ENCODE assay signal across 2 cellular contexts in genomic region chr20:32474009-32474716, GRCh38.
TF ChIP-seq lines count a peak whose summit lies in the region.

No MANE protein-coding gene starts in this region.

TF ChIP-seq in A549, 52 proteins besides CTCF, POLR2A, EP300 and RAD21 (continued from another document):
- TF ChIP-seq EHMT2 (IDR thresholded peaks at IDR 0.05; ENCODE audit: low read depth), result no peak
- TF ChIP-seq, protein P1, sequence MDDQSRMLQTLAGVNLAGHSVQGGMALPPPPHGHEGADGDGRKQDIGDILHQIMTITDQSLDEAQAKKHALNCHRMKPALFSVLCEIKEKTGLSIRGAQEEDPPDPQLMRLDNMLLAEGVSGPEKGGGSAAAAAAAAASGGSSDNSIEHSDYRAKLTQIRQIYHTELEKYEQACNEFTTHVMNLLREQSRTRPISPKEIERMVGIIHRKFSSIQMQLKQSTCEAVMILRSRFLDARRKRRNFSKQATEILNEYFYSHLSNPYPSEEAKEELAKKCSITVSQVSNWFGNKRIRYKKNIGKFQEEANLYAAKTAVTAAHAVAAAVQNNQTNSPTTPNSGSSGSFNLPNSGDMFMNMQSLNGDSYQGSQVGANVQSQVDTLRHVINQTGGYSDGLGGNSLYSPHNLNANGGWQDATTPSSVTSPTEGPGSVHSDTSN (IDR thresholded peaks at IDR 0.05), result no peak
- no peak for TF ChIP-seq NFE2L2 (conservative IDR thresholded peaks at IDR 0.05; ENCODE audit: low read length)
TF ChIP-seq in A549: peak in this region for 0.

TF ChIP-seq in WTC11, 78 proteins besides CTCF, POLR2A, EP300 and RAD21 (continued from another document):
- no peak for TF ChIP-seq USF2 (CRISPR knock-in tag; IDR thresholded peaks at IDR 0.05)
- no peak for TF ChIP-seq FOXP1 (CRISPR knock-in tag; IDR thresholded peaks at IDR 0.05; ENCODE audit: borderline replicate concordance)
- no peak for TF ChIP-seq NFE2L1 (CRISPR knock-in tag; IDR thresholded peaks at IDR 0.05)
- TF ChIP-seq ATF3 (CRISPR knock-in tag; conservative IDR thresholded peaks at IDR 0.05), result no peak
- no peak for TF ChIP-seq FOXP4 (CRISPR knock-in tag; IDR thresholded peaks at IDR 0.05)
- TF ChIP-seq, protein P2, sequence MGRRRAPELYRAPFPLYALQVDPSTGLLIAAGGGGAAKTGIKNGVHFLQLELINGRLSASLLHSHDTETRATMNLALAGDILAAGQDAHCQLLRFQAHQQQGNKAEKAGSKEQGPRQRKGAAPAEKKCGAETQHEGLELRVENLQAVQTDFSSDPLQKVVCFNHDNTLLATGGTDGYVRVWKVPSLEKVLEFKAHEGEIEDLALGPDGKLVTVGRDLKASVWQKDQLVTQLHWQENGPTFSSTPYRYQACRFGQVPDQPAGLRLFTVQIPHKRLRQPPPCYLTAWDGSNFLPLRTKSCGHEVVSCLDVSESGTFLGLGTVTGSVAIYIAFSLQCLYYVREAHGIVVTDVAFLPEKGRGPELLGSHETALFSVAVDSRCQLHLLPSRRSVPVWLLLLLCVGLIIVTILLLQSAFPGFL (CRISPR knock-in tag; IDR thresholded peaks at IDR 0.05; ENCODE audit: borderline replicate concordance), result no peak
- TF ChIP-seq HMGA2 (CRISPR knock-in tag; IDR thresholded peaks at IDR 0.05), result no peak
- no peak for TF ChIP-seq ZNF138 (CRISPR knock-in tag; conservative IDR thresholded peaks at IDR 0.05)
- TF ChIP-seq CREM (CRISPR knock-in tag; IDR thresholded peaks at IDR 0.05), result no peak
- no peak for TF ChIP-seq FOXK1 (CRISPR knock-in tag; IDR thresholded peaks at IDR 0.05)
- TF ChIP-seq ZNF219 (CRISPR knock-in tag; IDR thresholded peaks at IDR 0.05; ENCODE audit: borderline replicate concordance), result no peak
- TF ChIP-seq, protein P3, sequence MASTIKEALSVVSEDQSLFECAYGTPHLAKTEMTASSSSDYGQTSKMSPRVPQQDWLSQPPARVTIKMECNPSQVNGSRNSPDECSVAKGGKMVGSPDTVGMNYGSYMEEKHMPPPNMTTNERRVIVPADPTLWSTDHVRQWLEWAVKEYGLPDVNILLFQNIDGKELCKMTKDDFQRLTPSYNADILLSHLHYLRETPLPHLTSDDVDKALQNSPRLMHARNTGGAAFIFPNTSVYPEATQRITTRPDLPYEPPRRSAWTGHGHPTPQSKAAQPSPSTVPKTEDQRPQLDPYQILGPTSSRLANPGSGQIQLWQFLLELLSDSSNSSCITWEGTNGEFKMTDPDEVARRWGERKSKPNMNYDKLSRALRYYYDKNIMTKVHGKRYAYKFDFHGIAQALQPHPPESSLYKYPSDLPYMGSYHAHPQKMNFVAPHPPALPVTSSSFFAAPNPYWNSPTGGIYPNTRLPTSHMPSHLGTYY (CRISPR knock-in tag; IDR thresholded peaks at IDR 0.05), result no peak
- no peak for TF ChIP-seq TCF7 (CRISPR knock-in tag; IDR thresholded peaks at IDR 0.05; ENCODE audit: low read depth)
- TF ChIP-seq ZNF671 (CRISPR knock-in tag; IDR thresholded peaks at IDR 0.05), result no peak
- TF ChIP-seq, protein P4, sequence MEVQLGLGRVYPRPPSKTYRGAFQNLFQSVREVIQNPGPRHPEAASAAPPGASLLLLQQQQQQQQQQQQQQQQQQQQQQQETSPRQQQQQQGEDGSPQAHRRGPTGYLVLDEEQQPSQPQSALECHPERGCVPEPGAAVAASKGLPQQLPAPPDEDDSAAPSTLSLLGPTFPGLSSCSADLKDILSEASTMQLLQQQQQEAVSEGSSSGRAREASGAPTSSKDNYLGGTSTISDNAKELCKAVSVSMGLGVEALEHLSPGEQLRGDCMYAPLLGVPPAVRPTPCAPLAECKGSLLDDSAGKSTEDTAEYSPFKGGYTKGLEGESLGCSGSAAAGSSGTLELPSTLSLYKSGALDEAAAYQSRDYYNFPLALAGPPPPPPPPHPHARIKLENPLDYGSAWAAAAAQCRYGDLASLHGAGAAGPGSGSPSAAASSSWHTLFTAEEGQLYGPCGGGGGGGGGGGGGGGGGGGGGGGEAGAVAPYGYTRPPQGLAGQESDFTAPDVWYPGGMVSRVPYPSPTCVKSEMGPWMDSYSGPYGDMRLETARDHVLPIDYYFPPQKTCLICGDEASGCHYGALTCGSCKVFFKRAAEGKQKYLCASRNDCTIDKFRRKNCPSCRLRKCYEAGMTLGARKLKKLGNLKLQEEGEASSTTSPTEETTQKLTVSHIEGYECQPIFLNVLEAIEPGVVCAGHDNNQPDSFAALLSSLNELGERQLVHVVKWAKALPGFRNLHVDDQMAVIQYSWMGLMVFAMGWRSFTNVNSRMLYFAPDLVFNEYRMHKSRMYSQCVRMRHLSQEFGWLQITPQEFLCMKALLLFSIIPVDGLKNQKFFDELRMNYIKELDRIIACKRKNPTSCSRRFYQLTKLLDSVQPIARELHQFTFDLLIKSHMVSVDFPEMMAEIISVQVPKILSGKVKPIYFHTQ (CRISPR knock-in tag; IDR thresholded peaks at IDR 0.05), result no peak
- no peak for TF ChIP-seq GRHL2 (CRISPR knock-in tag; IDR thresholded peaks at IDR 0.05; ENCODE audit: insufficient replicate concordance, severe bottlenecking)
TF ChIP-seq in WTC11: peak in this region for 0.
